In genomic region chr1:40312238-40313205, GRCh38 we compare ENCODE assay signal across 8 cellular contexts. TPM values are rescaled to one million over a fixed set of nuclear protein-coding genes. Genes with fewer than 3 reads are reported as not detected.
A peak's percentile ranks its signal among the peaks of the same experiment; 100 is the strongest.
DNase-seq lines count a peak whose midpoint lies in the region; ATAC-seq and TF ChIP-seq lines count a peak whose summit lies in the region.

No MANE protein-coding gene starts in this region.

- H3K4me1 ChIP-seq in breast epithelium: peaks cover 5 to 13% of the 10 kb centered on the region in 2 donors

- H3K36me3 Mint-ChIP-seq in activated CD4-positive, alpha-beta T cell treated with anti-CD3 and anti-CD28 coated beads, Interleukin-2, amount 10 ng/mL, durations not matched to agents 7 days and 5 days (ENCODE audit: low read depth): peaks cover under 1% of the 10 kb centered on the region

- CTCF ChIA-PET in activated CD4-positive, alpha-beta T cell treated with anti-CD3 and anti-CD28 coated beads, Interleukin-2, amount 10 ng/mL, durations not matched to agents 7 days and 5 days (lab: Charles Lee): interaction anchor here (1.2 to 10.2 kb wide), 2 partner anchors 24 to 26 kb away, joined by 3 to 95 read pairs; no protein-coding TSS in a partner anchor

- H3K9me3 Mint-ChIP-seq in activated CD4-positive, alpha-beta T cell treated with anti-CD3 and anti-CD28 coated beads, Interleukin-2, amount 10 ng/mL, durations not matched to agents 7 days and 5 days: no peaks in the 10 kb centered on the region

- intact Hi-C loops in Right ventricle myocardium superior (cut with DNase I) (no loop called here), left cardiac atrium (cut with DNase I) (no loop called here), breast epithelium (cut with DNase I; ENCODE audit: low total_unique reads) (no loop called here)

- no peak for TF ChIP-seq POLR2A in breast epithelium (IDR thresholded peaks at IDR 0.05)

- H3K27ac ChIP-seq in breast epithelium: no peak overlapping the region

- no peak for ATAC-seq in Right ventricle myocardium superior (ENCODE audit: poor library complexity)
- no peak for ATAC-seq in left cardiac atrium

- no peak for TF ChIP-seq CTCF in breast epithelium (IDR thresholded peaks at IDR 0.05)

- H3K9me3 ChIP-seq in breast epithelium: no peaks in the 10 kb centered on the region

- H3K36me3 ChIP-seq in breast epithelium: no peaks in the 10 kb centered on the region

- no peak overlapping the region for H3K4me3 Mint-ChIP-seq in activated CD4-positive, alpha-beta T cell treated with anti-CD3 and anti-CD28 coated beads, Interleukin-2, amount 10 ng/mL, durations not matched to agents 7 days and 5 days

- peaks cover 14% of the 10 kb centered on the region for H3K27me3 Mint-ChIP-seq in activated CD4-positive, alpha-beta T cell treated with anti-CD3 and anti-CD28 coated beads, Interleukin-2, amount 10 ng/mL, durations not matched to agents 7 days and 5 days

- no peak overlapping the region for H3K4me3 ChIP-seq in breast epithelium

- POLR2A ChIA-PET in activated CD4-positive, alpha-beta T cell treated with anti-CD3 and anti-CD28 coated beads, Interleukin-2, amount 10 ng/mL, durations not matched to agents 7 days and 5 days (lab: Charles Lee): no interaction called here

- H3K27me3 ChIP-seq in breast epithelium: peaks cover 6 to 8% of the 10 kb centered on the region in 2 donors

- DNase-seq in Right ventricle myocardium superior (peak; percentile 67), left cardiac atrium (no peak), HuH-7 (ENCODE audit: low spot score) (peak; percentile 56), dermis blood vessel endothelial cell (no peak), breast epithelium (ENCODE audit: low spot score in 2 of 2) (no peak), cortex of kidney (lab: John Stamatoyannopoulos, UW) (no peak)
- no peak for DNase-seq in activated CD4-positive, alpha-beta T cell treated with anti-CD3 and anti-CD28 coated beads, Interleukin-2, amount 10 ng/mL, durations not matched to agents 7 days and 5 days
- DNase-seq in stimulated activated CD4-positive, alpha-beta T cell treated with anti-CD3 and anti-CD28 coated beads, Interleukin-4, amount 100 ng/mL, for 1 hour: peak; percentile 16

- peak overlapping the region; percentile 51 for H3K27ac Mint-ChIP-seq in activated CD4-positive, alpha-beta T cell treated with anti-CD3 and anti-CD28 coated beads, Interleukin-2, amount 10 ng/mL, durations not matched to agents 7 days and 5 days

- peaks cover 37% of the 10 kb centered on the region for H3K4me1 Mint-ChIP-seq in activated CD4-positive, alpha-beta T cell treated with anti-CD3 and anti-CD28 coated beads, Interleukin-2, amount 10 ng/mL, durations not matched to agents 7 days and 5 days

RNA-seq across cellular contexts. Expression of gene COL9A2, which starts 4.6 kb away (rescaled TPM):
- total RNA-seq in Right ventricle myocardium superior (0.24 TPM), left cardiac atrium (1 to 10 TPM in 1 of 2 donors, under 1 TPM in 1; 0.53 to 1.2 TPM), dermis blood vessel endothelial cell (0.60 and 1.2 TPM in 2 replicates), breast epithelium (10 to 100 TPM in 2 of 3 donors, 1 to 10 TPM in 1; 1.4 to 22.0 (median 11.4) TPM)
- total RNA-seq in activated CD4-positive, alpha-beta T cell treated with anti-CD3 and anti-CD28 coated beads, Interleukin-2, amount 10 ng/mL, durations not matched to agents 7 days and 5 days: 1 to 10 TPM; 1.2 to 1.9 TPM

RNA-seq across cellular contexts. Expression of gene ZMPSTE24, which starts 54.5 kb away (rescaled TPM):
- total RNA-seq in Right ventricle myocardium superior (35.4 TPM), left cardiac atrium (10 to 100 TPM; 33.7 to 42.0 TPM), dermis blood vessel endothelial cell (80.4 and 85.3 TPM in 2 replicates), breast epithelium (10 to 100 TPM; 34.4 to 48.3 (median 43.6) TPM)
- total RNA-seq in activated CD4-positive, alpha-beta T cell treated with anti-CD3 and anti-CD28 coated beads, Interleukin-2, amount 10 ng/mL, durations not matched to agents 7 days and 5 days: 10 to 100 TPM; 24.7 to 28.8 TPM

Comparison
In these comparisons a context has a peak if more than half of its experiments do, and no peak if none do; other contexts are left out.
1. DNase-seq: peak in Right ventricle myocardium superior (single experiment), HuH-7 (single experiment) and stimulated activated CD4-positive, alpha-beta T cell treated with anti-CD3 and anti-CD28 coated beads, Interleukin-4, amount 100 ng/mL, for 1 hour (single experiment); none in left cardiac atrium (single experiment), activated CD4-positive, alpha-beta T cell treated with anti-CD3 and anti-CD28 coated beads, Interleukin-2, amount 10 ng/mL, durations not matched to agents 7 days and 5 days (single experiment), dermis blood vessel endothelial cell (single experiment), breast epithelium (0 of 2) and cortex of kidney (single experiment).